1 cellular context compared by ENCODE assay signal in the genomic region with DNA sequence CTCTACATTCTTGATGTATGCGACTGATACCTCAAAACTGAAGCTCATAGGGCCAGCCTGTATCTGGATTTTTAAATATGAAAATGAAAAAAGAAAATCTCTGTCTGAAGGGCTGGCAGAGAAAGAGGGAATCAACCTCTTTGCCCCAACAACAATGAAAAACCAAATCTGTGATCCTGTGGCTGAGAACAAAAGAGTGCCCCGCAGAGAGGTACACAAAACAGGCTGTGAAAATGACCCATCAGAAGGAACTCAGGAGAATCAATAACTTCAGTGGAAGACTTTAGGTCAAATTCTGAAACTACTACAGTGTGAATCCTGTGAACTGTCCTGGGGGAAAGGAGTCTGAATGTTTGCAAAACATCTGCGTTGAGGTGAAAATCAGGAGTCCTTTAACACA.
TF ChIP-seq lines count a peak whose summit lies in the region.

No MANE protein-coding gene starts in this region.

TF ChIP-seq in WTC11, 78 proteins besides CTCF, POLR2A, EP300 and RAD21 (continued from another document):
- TF ChIP-seq, protein P1, sequence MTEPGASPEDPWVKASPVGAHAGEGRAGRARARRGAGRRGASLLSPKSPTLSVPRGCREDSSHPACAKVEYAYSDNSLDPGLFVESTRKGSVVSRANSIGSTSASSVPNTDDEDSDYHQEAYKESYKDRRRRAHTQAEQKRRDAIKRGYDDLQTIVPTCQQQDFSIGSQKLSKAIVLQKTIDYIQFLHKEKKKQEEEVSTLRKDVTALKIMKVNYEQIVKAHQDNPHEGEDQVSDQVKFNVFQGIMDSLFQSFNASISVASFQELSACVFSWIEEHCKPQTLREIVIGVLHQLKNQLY (CRISPR knock-in tag; IDR thresholded peaks at IDR 0.05) = no peak
- TF ChIP-seq ZNF263 (CRISPR knock-in tag; IDR thresholded peaks at IDR 0.05; ENCODE audit: low read depth) (no peak), SMAD3 (CRISPR knock-in tag; IDR thresholded peaks at IDR 0.05; ENCODE audit: borderline replicate concordance) (no peak), PRDM15 (CRISPR knock-in tag; IDR thresholded peaks at IDR 0.05) (no peak), ZSCAN18 (CRISPR knock-in tag; IDR thresholded peaks at IDR 0.05) (no peak), PRRX2 (CRISPR knock-in tag; IDR thresholded peaks at IDR 0.05) (no peak), CDX4 (CRISPR knock-in tag; IDR thresholded peaks at IDR 0.05; ENCODE audit: borderline replicate concordance) (no peak), GABPB1 (CRISPR knock-in tag; IDR thresholded peaks at IDR 0.05) (no peak), SOX15 (CRISPR knock-in tag; IDR thresholded peaks at IDR 0.05) (no peak), ATF2 (CRISPR knock-in tag; IDR thresholded peaks at IDR 0.05; ENCODE audit: borderline replicate concordance, low read depth) (no peak), MAX (CRISPR knock-in tag; IDR thresholded peaks at IDR 0.05) (no peak), ATF3 (CRISPR knock-in tag; conservative IDR thresholded peaks at IDR 0.05) (no peak), CBFB (CRISPR knock-in tag; IDR thresholded peaks at IDR 0.05; ENCODE audit: low read depth) (no peak)
- TF ChIP-seq, protein P2, sequence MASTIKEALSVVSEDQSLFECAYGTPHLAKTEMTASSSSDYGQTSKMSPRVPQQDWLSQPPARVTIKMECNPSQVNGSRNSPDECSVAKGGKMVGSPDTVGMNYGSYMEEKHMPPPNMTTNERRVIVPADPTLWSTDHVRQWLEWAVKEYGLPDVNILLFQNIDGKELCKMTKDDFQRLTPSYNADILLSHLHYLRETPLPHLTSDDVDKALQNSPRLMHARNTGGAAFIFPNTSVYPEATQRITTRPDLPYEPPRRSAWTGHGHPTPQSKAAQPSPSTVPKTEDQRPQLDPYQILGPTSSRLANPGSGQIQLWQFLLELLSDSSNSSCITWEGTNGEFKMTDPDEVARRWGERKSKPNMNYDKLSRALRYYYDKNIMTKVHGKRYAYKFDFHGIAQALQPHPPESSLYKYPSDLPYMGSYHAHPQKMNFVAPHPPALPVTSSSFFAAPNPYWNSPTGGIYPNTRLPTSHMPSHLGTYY (CRISPR knock-in tag; IDR thresholded peaks at IDR 0.05) = no peak
